ENCODE assay signal across 26 cellular contexts in genomic region chr4:73687414-73687813, GRCh38. TPM values are rescaled to one million over a fixed set of nuclear protein-coding genes. Genes with fewer than 3 reads are reported as not detected.
"Had no signal": no experiment of that assay in that cellular context is flagged by ENCODE, and none has a peak within 500 bp of the region (broad histone marks: within the 10 kb centered on the region; RNA-seq: fewer than 3 reads in every experiment).

No MANE protein-coding gene starts in this region.

- H3K9me3 ChIP-seq: heart left ventricle, prostate gland, right lobe of liver, tibial artery, upper lobe of left lung, uterus had no signal

- H3K27me3 ChIP-seq: heart left ventricle, right lobe of liver, spleen, tibial artery, upper lobe of left lung, uterus had no signal

- ATAC-seq: heart left ventricle; left colon; left ventricle myocardium superior; right lobe of liver; stimulated activated memory B cell treated with anti-CD40 and anti-IgM and Interleukin-4, amounts not matched to agents 10 μg/mL and 1 μg/mL and 100 μg/mL, for 72 hours had no signal

- H3K27ac ChIP-seq: heart left ventricle, parathyroid adenoma, prostate gland, right lobe of liver, spleen, tibial artery, upper lobe of left lung, uterus had no signal

- H2AFZ ChIP-seq: parathyroid adenoma had no signal

- H3K79me2 ChIP-seq: parathyroid adenoma had no signal

- H3K27me3 Mint-ChIP-seq: stimulated activated naive CD8-positive, alpha-beta T cell treated with anti-CD3 and anti-CD28 coated beads, Interleukin-15, Interleukin-2, amounts not matched to agents 100 ng/mL and 50 ng/mL, for 24 hours had no signal

- H3K9me3 Mint-ChIP-seq: endodermal cell had no signal

- H3K4me1 ChIP-seq: parathyroid adenoma, prostate gland, right lobe of liver, spleen, tibial artery, upper lobe of left lung, uterus had no signal

- H3K36me3 ChIP-seq: heart left ventricle, prostate gland, right lobe of liver, spleen, tibial artery, upper lobe of left lung, uterus had no signal

- DNase-seq: effector CD4-positive, alpha-beta T cell; endodermal cell; erythroblast; heart left ventricle; hippocampal formation; left colon; left ventricle myocardium superior; mesenchymal stem cell; midbrain; naive B cell; occipital lobe; retina; right lobe of liver; spleen; stimulated activated CD4-positive, alpha-beta T cell treated with anti-CD3 and anti-CD28 coated beads, Interleukin-15, amount 100 ng/mL, for 24 hours; stimulated activated CD4-positive, alpha-beta T cell treated with anti-CD3 and anti-CD28 coated beads, Interleukin-1b, Interleukin-23, amount 100 ng/mL, for 48 hours; stimulated activated CD4-positive, alpha-beta T cell treated with anti-CD3 and anti-CD28 coated beads, Interleukin-4, amount 100 ng/mL, for 24 hours; tibial artery; upper lobe of left lung; uterus had no signal

- H3K27ac Mint-ChIP-seq: endodermal cell; naive B cell; nephron; stimulated activated memory B cell treated with anti-CD40 and anti-IgM and Interleukin-4, amounts not matched to agents 10 μg/mL and 1 μg/mL and 100 μg/mL, for 72 hours; stimulated activated naive CD8-positive, alpha-beta T cell treated with anti-CD3 and anti-CD28 coated beads, Interleukin-15, Interleukin-2, amounts not matched to agents 100 ng/mL and 50 ng/mL, for 24 hours had no signal

- H3K4me3 ChIP-seq: heart left ventricle, lung, prostate gland, right lobe of liver, spleen, tibial artery, upper lobe of left lung, uterus had no signal

- H3K9ac ChIP-seq: parathyroid adenoma had no signal

- H3K4me3 Mint-ChIP-seq: endodermal cell; naive B cell; nephron; stimulated activated memory B cell treated with anti-CD40 and anti-IgM and Interleukin-4, amounts not matched to agents 10 μg/mL and 1 μg/mL and 100 μg/mL, for 72 hours; stimulated activated naive CD8-positive, alpha-beta T cell treated with anti-CD3 and anti-CD28 coated beads, Interleukin-15, Interleukin-2, amounts not matched to agents 100 ng/mL and 50 ng/mL, for 24 hours had no signal

- H3K4me1 Mint-ChIP-seq: endodermal cell; naive B cell; nephron; stimulated activated memory B cell treated with anti-CD40 and anti-IgM and Interleukin-4, amounts not matched to agents 10 μg/mL and 1 μg/mL and 100 μg/mL, for 72 hours had no signal

- H3K36me3 Mint-ChIP-seq: stimulated activated memory B cell treated with anti-CD40 and anti-IgM and Interleukin-4, amounts not matched to agents 10 μg/mL and 1 μg/mL and 100 μg/mL, for 72 hours had no signal

RNA-seq across cellular contexts. Expression of gene CXCL8, which starts 53.0 kb away (rescaled TPM):
- total RNA-seq: endodermal cell had no signal
